In genomic region chr5:10303201-10303600, GRCh38 we compare ENCODE assay signal across 15 cellular contexts. TPM values are rescaled to one million over a fixed set of nuclear protein-coding genes. Genes with fewer than 3 reads are reported as not detected.
A peak's percentile ranks its signal among the peaks of the same experiment; 100 is the strongest.
DNase-seq lines count a peak whose midpoint lies in the region; ATAC-seq and TF ChIP-seq lines count a peak whose summit lies in the region.
"Had no signal": no experiment of that assay in that cellular context is flagged by ENCODE, and none has a peak within 500 bp of the region (broad histone marks: within the 10 kb centered on the region; RNA-seq: fewer than 3 reads in every experiment).

No MANE protein-coding gene starts in this region.

- TF ChIP-seq POLR2A in heart left ventricle (IDR thresholded peaks at IDR 0.05) (no peak), thyroid gland (IDR thresholded peaks at IDR 0.05) (no peak)

- ATAC-seq in heart left ventricle, result no peak
- ATAC-seq in left ventricle myocardium superior, result no peak
- ATAC-seq in naive thymus-derived CD8-positive, alpha-beta T cell, result no peak
- no peak for ATAC-seq in GM18498 (IDR thresholded peaks at IDR 0.05; ENCODE audit: unreplicated experiment)
- no peak for ATAC-seq in GM19463 (IDR thresholded peaks at IDR 0.05; ENCODE audit: unreplicated experiment)
- ATAC-seq: A549 had no signal

- DNase-seq in heart left ventricle (no peak), left ventricle myocardium superior (no peak), thyroid gland (no peak)
- DNase-seq in naive thymus-derived CD8-positive, alpha-beta T cell, result no peak
- DNase-seq: COR-L47, H7, IMR-90, NCI-H1417 treated with DMSO at 0.1 percent for 48 hours, NCI-H2081, NCI-H526 had no signal

- H3K9me3 Mint-ChIP-seq in naive thymus-derived CD8-positive, alpha-beta T cell, result no peaks in the 10 kb centered on the region

- POLR2A ChIA-PET in naive thymus-derived CD8-positive, alpha-beta T cell (lab: Charles Lee), result no interaction called here

- no peak overlapping the region for H3K27ac Mint-ChIP-seq in naive thymus-derived CD8-positive, alpha-beta T cell

- peaks cover 0 to 42% (median 12%) of the 10 kb centered on the region in 12 donors for H3K4me1 ChIP-seq in heart left ventricle
- peaks cover 38 to 53% of the 10 kb centered on the region in 2 donors for H3K4me1 ChIP-seq in duodenal mucosa (ENCODE audit: control insufficient read depth in 1 of 2, insufficient read depth in 2 of 2, low read length in 2 of 2)
- peaks cover 0 to 13% of the 10 kb centered on the region in 2 donors for H3K4me1 ChIP-seq in muscle layer of duodenum (ENCODE audit: control insufficient read depth in 1 of 2, insufficient read depth in 2 of 2, low read length in 2 of 2)
- peaks cover 34 to 40% of the 10 kb centered on the region in 2 donors for H3K4me1 ChIP-seq in thyroid gland

- WGBS in heart left ventricle, 4 donors, result 70 to 77% (median 73%) methylated on average over 2 of the region's 2 CpGs
- WGBS in thyroid gland, 2 donors, result 68 to 69% methylated on average over 2 of the region's 2 CpGs

- H3K4me3 Mint-ChIP-seq in naive thymus-derived CD8-positive, alpha-beta T cell, result no peak overlapping the region

- no peak for TF ChIP-seq CTCF in heart left ventricle (IDR thresholded peaks at IDR 0.05)
- TF ChIP-seq CTCF in thyroid gland (IDR thresholded peaks at IDR 0.05), result no peak

- H3K9ac ChIP-seq in duodenal mucosa (ENCODE audit: low read depth in 1 of 2, low read length in 2 of 2), result peak overlapping the region; percentile 7 to 39

- intact Hi-C loops in heart left ventricle (cut with DNase I) (no loop called here), left ventricle myocardium superior (cut with micrococcal nuclease) (no loop called here), thyroid gland (cut with DNase I) (no loop called here)

- H3K4me1 Mint-ChIP-seq in naive thymus-derived CD8-positive, alpha-beta T cell, result peaks cover 5 to 9% (median 6%) of the 10 kb centered on the region in 4 donors

- H3K27ac ChIP-seq in heart left ventricle (peak overlapping the region in 11 of 12 donors; percentile 11 to 80 (median 69)), duodenal mucosa (ENCODE audit: low read depth, low read length) (peak overlapping the region; percentile 68), muscle layer of duodenum (ENCODE audit: low read length) (peak overlapping the region; percentile 11), thyroid gland (peak overlapping the region; percentile 35 to 72 (median 65))

- H3K27me3 Mint-ChIP-seq in naive thymus-derived CD8-positive, alpha-beta T cell, result peaks cover 0 to 19% (median 15%) of the 10 kb centered on the region in 5 donors

- H3K4me3 ChIP-seq in heart left ventricle (no peak overlapping the region), duodenal mucosa (ENCODE audit: low read depth in 1 of 2, low read length in 2 of 2) (peak overlapping the region in 1 of 2 donors; percentile 15), muscle layer of duodenum (ENCODE audit: low read depth in 1 of 2, low read length in 2 of 2) (no peak overlapping the region), thyroid gland (replicated peaks in 1 of 3) (no peak overlapping the region)
- H3K4me3 ChIP-seq: A549 had no signal

- no peaks in the 10 kb centered on the region for H3K36me3 Mint-ChIP-seq in naive thymus-derived CD8-positive, alpha-beta T cell

- no peaks in the 10 kb centered on the region for H3K27me3 ChIP-seq in heart left ventricle
- no peaks in the 10 kb centered on the region for H3K27me3 ChIP-seq in duodenal mucosa (ENCODE audit: control insufficient read depth in 1 of 2, insufficient read depth in 2 of 2, low read length in 2 of 2)
- no peaks in the 10 kb centered on the region for H3K27me3 ChIP-seq in muscle layer of duodenum (ENCODE audit: low read depth, low read length)
- no peaks in the 10 kb centered on the region for H3K27me3 ChIP-seq in thyroid gland

- peaks cover 0 to 3% (median 0%) of the 10 kb centered on the region in 9 donors for H3K36me3 ChIP-seq in heart left ventricle
- H3K36me3 ChIP-seq in duodenal mucosa (ENCODE audit: control insufficient read depth in 1 of 2, insufficient read depth in 2 of 2, low read length in 2 of 2), result peaks cover 0 to 3% of the 10 kb centered on the region in 2 donors
- H3K36me3 ChIP-seq in muscle layer of duodenum (ENCODE audit: control insufficient read depth in 1 of 2, insufficient read depth in 2 of 2, low read length in 2 of 2), result peaks cover 0 to 4% of the 10 kb centered on the region in 2 donors
- H3K36me3 ChIP-seq in thyroid gland, result no peaks in the 10 kb centered on the region

- H3K9me3 ChIP-seq in heart left ventricle (no peaks in the 10 kb centered on the region), duodenal mucosa (ENCODE audit: control insufficient read depth in 1 of 2, low read length in 2 of 2) (no peaks in the 10 kb centered on the region), muscle layer of duodenum (ENCODE audit: control insufficient read depth in 1 of 2, low read length in 2 of 2) (no peaks in the 10 kb centered on the region), thyroid gland (no peaks in the 10 kb centered on the region)
- H3K9me3 ChIP-seq: A549 had no signal

RNA-seq across cellular contexts. Expression of gene CMBL, which starts 4.5 kb away (rescaled TPM):
- 10 to 100 TPM; 12.4 to 53.5 (median 29.0) TPM for total RNA-seq in heart left ventricle
- 10 to 100 TPM; 20.8 to 32.5 TPM for polyA plus RNA-seq in heart left ventricle
- total RNA-seq in left ventricle myocardium superior, result 48.6 TPM
- 10 to 100 TPM; 10.3 to 32.0 (median 23.4) TPM for total RNA-seq in thyroid gland
- under 1 TPM; 0.36 to 0.69 TPM for total RNA-seq in naive thymus-derived CD8-positive, alpha-beta T cell
- under 1 TPM; 0.35 to 0.65 (median 0.51) TPM for polyA plus RNA-seq in naive thymus-derived CD8-positive, alpha-beta T cell

RNA-seq across cellular contexts. Expression of gene MARCHF6, which starts 50.3 kb away (rescaled TPM):
- total RNA-seq in heart left ventricle (100 to 1,000 TPM; 108 to 192 (median 161) TPM), left ventricle myocardium superior (165 TPM), thyroid gland (100 to 1,000 TPM; 105 to 296 (median 213) TPM)
- polyA plus RNA-seq in heart left ventricle, result 10 to 100 TPM; 39.3 to 91.6 TPM
- total RNA-seq in naive thymus-derived CD8-positive, alpha-beta T cell, result 100 to 1,000 TPM; 197 to 198 TPM
- 10 to 100 TPM; 31.5 to 44.0 (median 38.0) TPM for polyA plus RNA-seq in naive thymus-derived CD8-positive, alpha-beta T cell

RNA-seq across cellular contexts. Expression of gene CCT5, which starts 53.1 kb away (rescaled TPM):
- total RNA-seq in heart left ventricle (100 to 1,000 TPM in 5 of 9 donors, 10 to 100 TPM in 4; 83.5 to 156 (median 108) TPM), left ventricle myocardium superior (95.8 TPM), thyroid gland (100 to 1,000 TPM; 104 to 201 (median 163) TPM)
- polyA plus RNA-seq in heart left ventricle, result 100 to 1,000 TPM in 1 of 2 donors, 10 to 100 TPM in 1; 73.1 to 318 TPM
- total RNA-seq in naive thymus-derived CD8-positive, alpha-beta T cell, result 100 to 1,000 TPM; 103 to 116 TPM
- polyA plus RNA-seq in naive thymus-derived CD8-positive, alpha-beta T cell, result 100 to 1,000 TPM; 195 to 216 (median 196) TPM

RNA-seq across cellular contexts. Expression of gene ATPSCKMT, which starts 53.5 kb away (rescaled TPM):
- total RNA-seq in heart left ventricle, result 10 to 100 TPM in 7 of 9 donors, 1 to 10 TPM in 2; 8.1 to 20.1 (median 14.0) TPM
- 10 to 100 TPM; 10.5 to 11.6 TPM for polyA plus RNA-seq in heart left ventricle
- 19.6 TPM for total RNA-seq in left ventricle myocardium superior
- total RNA-seq in thyroid gland, result 10 to 100 TPM; 41.0 to 54.1 (median 49.6) TPM
- total RNA-seq in naive thymus-derived CD8-positive, alpha-beta T cell, result 10 to 100 TPM; 16.8 to 20.7 TPM
- 10 to 100 TPM; 10.1 to 18.3 (median 14.3) TPM for polyA plus RNA-seq in naive thymus-derived CD8-positive, alpha-beta T cell

Comparison
In these comparisons a context has a peak if more than half of its experiments do, and no peak if none do; other contexts are left out.
1. H3K27ac ChIP-seq: peak in every context shown above with its lines; median percentile 69 in heart left ventricle; 68 in duodenal mucosa; 65 in thyroid gland; 11 in muscle layer of duodenum.
2. RNA of gene CMBL, which starts 4.5 kb away (total RNA-seq): 48.6 TPM in left ventricle myocardium superior (single experiment), 10.3 to 32.0 TPM in thyroid gland and 12.4 to 53.5 TPM in heart left ventricle; 0.36 to 0.69 TPM in naive thymus-derived CD8-positive, alpha-beta T cell; every median in the first group is over 4 times any median in the second.